8 cellular contexts compared by ENCODE assay signal in genomic region chr17:82528484-82529265, GRCh38. TPM values are rescaled to one million over a fixed set of nuclear protein-coding genes. Genes with fewer than 3 reads are reported as not detected.
DNase-seq lines count a peak whose midpoint lies in the region.

No MANE protein-coding gene starts in this region.

- in situ Hi-C loops in T47D (cut with HindIII; ENCODE audit: low pct_unique_long_range_greater_than_20kb, low sequenced_read_pairs): no loop called here

- H3K27ac ChIP-seq in temporal lobe (ENCODE audit: low read depth, low read length): peak overlapping the region; percentile 63

- DNase-seq in NCI-H146 (lab: John Stamatoyannopoulos, UW): peak; percentile 17
- no peak for DNase-seq in NCI-H146 treated with DMSO at 0.1 percent for 48 hours (lab: John Stamatoyannopoulos, UW; ENCODE audit: unreplicated experiment)
- peak; percentile 41 for DNase-seq in NCI-H2227 treated with DMSO at 0.1 percent for 48 hours (lab: John Stamatoyannopoulos, UW)
- peak; percentile 76 to 95 for DNase-seq in T47D (ENCODE audit: low read depth in 1 of 2, low spot score in 1 of 2)
- DNase-seq in left kidney (ENCODE audit: low read depth, low spot score): peak; percentile 92
- DNase-seq in GM19240 (ENCODE audit: insufficient read length, low spot score): no peak
- no peak for DNase-seq in stimulated activated CD8-positive, alpha-beta memory T cell treated with anti-CD3 and anti-CD28 coated beads, Interleukin-4, amount 100 ng/mL, for 48 hours

RNA-seq across cellular contexts. Expression of gene FOXK2, which starts 9.1 kb away (rescaled TPM):
- total RNA-seq in temporal lobe: 27.8 TPM

Comparison
In these comparisons a context has a peak if more than half of its experiments do, and no peak if none do; other contexts are left out.
1. DNase-seq: peak in NCI-H146 (single experiment), NCI-H2227 treated with DMSO at 0.1 percent for 48 hours (single experiment), T47D (2 of 2) and left kidney (single experiment); none in NCI-H146 treated with DMSO at 0.1 percent for 48 hours (single experiment), GM19240 (single experiment) and stimulated activated CD8-positive, alpha-beta memory T cell treated with anti-CD3 and anti-CD28 coated beads, Interleukin-4, amount 100 ng/mL, for 48 hours (single experiment).